20 cellular contexts compared by ENCODE assay signal in genomic region chr6:144244688-144245087, GRCh38. TPM values are rescaled to one million over a fixed set of nuclear protein-coding genes. Genes with fewer than 3 reads are reported as not detected.
A peak's percentile ranks its signal among the peaks of the same experiment; 100 is the strongest.
DNase-seq lines count a peak whose midpoint lies in the region; ATAC-seq, FAIRE-seq and TF ChIP-seq lines count a peak whose summit lies in the region.
"Had no signal": no experiment of that assay in that cellular context is flagged by ENCODE, and none has a peak within 500 bp of the region (broad histone marks: within the 10 kb centered on the region; RNA-seq: fewer than 3 reads in every experiment).

No MANE protein-coding gene starts in this region.

- TF ChIP-seq POLR2A in GM12878 (IDR thresholded peaks at IDR 0.05; ENCODE audit: low read depth, low read length) (no peak), right lobe of liver (IDR thresholded peaks at IDR 0.05) (no peak)

- no peaks in the 10 kb centered on the region for H3K9me3 Mint-ChIP-seq in activated T-cell treated with anti-CD3 and anti-CD28 coated beads, Interleukin-2, amount 50 U/mL, for 72 hours

- intact Hi-C loops in GM12878 (cut with micrococcal nuclease; ENCODE audit: unreplicated experiment) (no loop called here), right lobe of liver (cut with DNase I) (no loop called here)

- H3K27me3 ChIP-seq in GM06990 (replicated peaks; ENCODE audit: control insufficient read depth, insufficient read depth, low read length) (no peaks in the 10 kb centered on the region; the same call in 1 of the 2 replicates), GM12878 (replicated peaks in 1 of 2; ENCODE audit: control insufficient read depth in 2 of 2, insufficient read depth in 2 of 2, low read length in 1 of 2) (peaks cover 0 to 2% of the 10 kb centered on the region in 2 experiments; a peak in 2 of 4 replicates), right lobe of liver (no peaks in the 10 kb centered on the region)
- H3K27me3 ChIP-seq: MG63 had no signal

- H3K9me3 ChIP-seq in GM12878 (replicated peaks; ENCODE audit: control insufficient read depth, insufficient read depth, low read length) (no peaks in the 10 kb centered on the region; the same call in 1 of the 3 replicates), right lobe of liver (no peaks in the 10 kb centered on the region)

- DNase-seq in GM06990 (ENCODE audit: extremely low read depth, insufficient read length) = no peak
- no peak for DNase-seq in GM12878 (ENCODE audit: low read depth, low spot score)
- DNase-seq in right lobe of liver = no peak
- no peak for DNase-seq in DMS53 (lab: John Stamatoyannopoulos, UW)
- DNase-seq in NAMALWA (ENCODE audit: low spot score) = no peak
- no peak for DNase-seq in HuH-7 (ENCODE audit: low spot score)
- no peak for DNase-seq in activated T-cell treated with anti-CD3 and anti-CD28 coated beads, Interleukin-2, amount 50 U/mL, for 72 hours
- DNase-seq: C1 segment of cervical spinal cord, GDM1, MG63, NCI-H1105 treated with DMSO at 0.1 percent for 48 hours, NCI-H1694 treated with DMSO at 0.1 percent for 48 hours, NCI-H345, NCI-H526 treated with DMSO at 0.1 percent for 48 hours, SHP77 treated with DMSO at 0.1 percent for 48 hours had no signal

- peaks cover 0 to 6% of the 10 kb centered on the region in 2 donors for H3K36me3 Mint-ChIP-seq in activated T-cell treated with anti-CD3 and anti-CD28 coated beads, Interleukin-2, amount 50 U/mL, for 72 hours (ENCODE audit: insufficient read depth in 2 of 2)

- H3K4me3 Mint-ChIP-seq in activated T-cell treated with anti-CD3 and anti-CD28 coated beads, Interleukin-2, amount 50 U/mL, for 72 hours = no peak overlapping the region

- TF ChIP-seq CTCF in GM06990 (IDR thresholded peaks at IDR 0.05; ENCODE audit: insufficient read depth, low read length, poor library complexity, severe bottlenecking) = peak; percentile 12
- peak in 1 of 3 experiments; percentile 17; a peak in 1 of 6 replicates for TF ChIP-seq CTCF in GM12878 (IDR thresholded peaks at IDR 0.05 in 2 of 3, conservative IDR thresholded peaks at IDR 0.05 in 1 of 3; ENCODE audit: control insufficient read depth in 2 of 3, extremely low read depth in 1 of 3, insufficient read depth in 1 of 3, low read depth in 3 of 3, low read length in 3 of 3)
- peak in 1 of 4 donors; percentile 14 for TF ChIP-seq CTCF in right lobe of liver (IDR thresholded peaks at IDR 0.05)

- in situ Hi-C loops in GM12878 (cut with MboI) = no loop called here

- no peak overlapping the region for H3K27ac Mint-ChIP-seq in activated T-cell treated with anti-CD3 and anti-CD28 coated beads, Interleukin-2, amount 50 U/mL, for 72 hours

- peaks cover 37% of the 10 kb centered on the region for H3K27me3 Mint-ChIP-seq in activated T-cell treated with anti-CD3 and anti-CD28 coated beads, Interleukin-2, amount 50 U/mL, for 72 hours (ENCODE audit: low read depth)

- H3K4me2 ChIP-seq in GM12878 (ENCODE audit: control insufficient read depth, insufficient read depth) = no peak overlapping the region
- H3K4me2 ChIP-seq: KMS-11 had no signal

- H3K4me1 Mint-ChIP-seq in activated T-cell treated with anti-CD3 and anti-CD28 coated beads, Interleukin-2, amount 50 U/mL, for 72 hours (ENCODE audit: low read depth) = peaks cover 27% of the 10 kb centered on the region

- H3K27ac ChIP-seq in GM12878 (ENCODE audit: control insufficient read depth, insufficient read depth) (no peak overlapping the region), right lobe of liver (no peak overlapping the region)
- H3K27ac ChIP-seq: KMS-11 had no signal

- no peak overlapping the region for H3K4me3 ChIP-seq in GM06990 (replicated peaks; ENCODE audit: low read depth, low read length)
- no peak overlapping the region for H3K4me3 ChIP-seq in GM12878
- H3K4me3 ChIP-seq in right lobe of liver = no peak overlapping the region
- H3K4me3 ChIP-seq: HAP-1, MG63 had no signal

- no peak overlapping the region for H3K9ac ChIP-seq in GM12878 (ENCODE audit: control insufficient read depth, insufficient read depth, low read length)
- H3K9ac ChIP-seq: KMS-11 had no signal

- TF ChIP-seq EP300 in Ishikawa (IDR thresholded peaks at IDR 0.05; ENCODE audit: borderline replicate concordance) (no peak), GM12878 (IDR thresholded peaks at IDR 0.05; ENCODE audit: borderline replicate concordance in 1 of 2, control insufficient read depth in 1 of 2, low read depth in 2 of 2, low read length in 2 of 2) (no peak)

- FAIRE-seq in GM12878 (lab: Jason Lieb, UNC) = no peak
- FAIRE-seq: A204.1 had no signal

- BruUV-seq in GM12878 (replicated peaks; lab: Mats Ljungman, UMichigan) = no TSS peak

- H4K20me1 ChIP-seq in GM12878 (ENCODE audit: control insufficient read depth, insufficient read depth) = no peaks in the 10 kb centered on the region

- TF ChIP-seq RAD21 in Ishikawa (IDR thresholded peaks at IDR 0.05; ENCODE audit: low read depth) (peak; percentile 32), GM12878 (IDR thresholded peaks at IDR 0.05; ENCODE audit: insufficient read depth, low read depth, low read length) (no peak)

- H3K79me2 ChIP-seq in GM12878 (ENCODE audit: control insufficient read depth, insufficient read depth, low read length) = no peaks in the 10 kb centered on the region

- SMC1A ChIA-PET in GM12878 (lab: Charles Lee; ENCODE audit: uncharacterized antibody, unreplicated experiment) = interaction anchor here (0.9 to 1.0 kb wide), 2 partner anchors 15 to 102 kb away, joined by 3 read pairs; no protein-coding TSS in a partner anchor

- ATAC-seq in GM12878 = peak; percentile 20; the same call in 1 of the 3 replicates
- peak in 3 of 4 donors; percentile 30 to 40 (median 36) for ATAC-seq in right lobe of liver
- ATAC-seq in activated T-cell treated with anti-CD3 and anti-CD28 coated beads, Interleukin-2, amount 50 U/mL, for 72 hours (replicated peaks in 1 of 2) = no peak
- ATAC-seq: SK-N-SH treated with all-trans-retinoic acid at 6 μM for 48 hours had no signal

- CTCF ChIA-PET in GM12878 (lab: Yijun Ruan, JAX) = interaction anchor here (0.6 to 1.3 kb wide), 4 partner anchors 184 to 524 kb away, joined by 3 to 6 read pairs (median 4); no protein-coding TSS in a partner anchor

- no peak overlapping the region for H2AFZ ChIP-seq in GM12878 (ENCODE audit: control insufficient read depth, low read depth, low read length)

- POLR2A ChIA-PET in GM12878 (lab: Charles Lee) = no interaction called here

- H3K4me1 ChIP-seq in GM12878 (ENCODE audit: control insufficient read depth, insufficient read depth, low read length) = no peaks in the 10 kb centered on the region
- H3K4me1 ChIP-seq in right lobe of liver = no peaks in the 10 kb centered on the region
- H3K4me1 ChIP-seq: HAP-1 had no signal

- WGBS in GM12878 (ENCODE audit: insufficient coverage, insufficient replicate concordance, low lambda C conversion rate, missing lambda C conversion rate) = 49% methylated on average over 4 of the region's 4 CpGs
- WGBS in right lobe of liver (ENCODE audit: insufficient coverage, low coverage, low lambda C conversion rate, missing lambda C conversion rate) = no CpG with 5 or more reads among the region's 4 CpGs

- RAD21 ChIA-PET in GM12878 (lab: Charles Lee; ENCODE audit: unreplicated experiment) = no interaction called here

- H3K36me3 ChIP-seq in GM06990 (ENCODE audit: control insufficient read depth, insufficient read depth, low read length) (no peaks in the 10 kb centered on the region), GM12878 (ENCODE audit: control insufficient read depth in 2 of 2, insufficient read depth in 2 of 2, low read length in 1 of 2) (no peaks in the 10 kb centered on the region), right lobe of liver (no peaks in the 10 kb centered on the region)
- H3K36me3 ChIP-seq: HAP-1, MG63 had no signal

TF ChIP-seq in Ishikawa, 13 proteins besides CTCF, POLR2A, EP300 and RAD21 (continues in another document):
- no peak for TF ChIP-seq ZBTB7A (IDR thresholded peaks at IDR 0.05; ENCODE audit: low read depth)
- TF ChIP-seq YY1 (IDR thresholded peaks at IDR 0.05; ENCODE audit: low read depth) = no peak
- no peak for TF ChIP-seq TEAD4 (IDR thresholded peaks at IDR 0.05)
- no peak for TF ChIP-seq FOXM1 (IDR thresholded peaks at IDR 0.05; ENCODE audit: borderline replicate concordance, low read depth)
- TF ChIP-seq TCF12 (IDR thresholded peaks at IDR 0.05; ENCODE audit: low read depth) = no peak
- TF ChIP-seq, protein P1, sequence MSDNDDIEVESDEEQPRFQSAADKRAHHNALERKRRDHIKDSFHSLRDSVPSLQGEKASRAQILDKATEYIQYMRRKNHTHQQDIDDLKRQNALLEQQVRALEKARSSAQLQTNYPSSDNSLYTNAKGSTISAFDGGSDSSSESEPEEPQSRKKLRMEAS (IDR thresholded peaks at IDR 0.05) = no peak
- TF ChIP-seq EGR1 (IDR thresholded peaks at IDR 0.05) = no peak

RNA-seq across cellular contexts. Expression of gene UTRN, which starts 40.4 kb away (rescaled TPM):
- total RNA-seq in GM12878 (2013; cell fraction: nucleolus; rRNA removed) = 574 and 595 TPM in 2 replicates
- total RNA-seq in GM12878 (2014; rRNA removed) (33.0 and 38.6 TPM in 2 replicates), GM12878 (2014; rRNA removed; fragmentation: Illumina TruSeq; extraction: Trizol) (52.6 and 57.4 TPM in 2 replicates), GM12878 (2021) (29.2 and 33.2 TPM in 2 replicates), right lobe of liver (10 to 100 TPM; 27.7 to 66.5 (median 40.8) TPM)
- 19.2 TPM for polyA plus RNA-seq in GM12878 (2011; ENCODE audit: low read depth)
- polyA plus RNA-seq in GM12878 (2011; rRNA removed) (37.6 and 43.7 TPM in 2 replicates), GM12878 (2014; fragmentation: Illumina TruSeq; extraction: Trizol) (41.9 and 49.9 TPM in 2 replicates), GM12878 (2014; fragmentation: Nextera tagmentation; extraction: Ambion mirVana) (1 to 10 TPM; 1.6 to 5.6 TPM), GM12878 (2014; rRNA removed) (17.5 and 18.0 TPM in 2 replicates), GM12878 (2016; fragmentation: Nextera tagmentation; extraction: Ambion mirVana) (10 to 100 TPM; 14.9 to 15.3 TPM)
- 27.9 and 41.4 TPM in 2 replicates for polyA plus RNA-seq in GM12878 (2011; cell fraction: cytosol; rRNA removed)
- polyA plus RNA-seq in GM12878 (2011; cell fraction: nucleus; rRNA removed) = 55.5 and 58.1 TPM in 2 replicates
- 18.1 and 24.7 TPM in 2 replicates for polyA plus RNA-seq in GM12878 (2012)
- 173 and 300 TPM in 2 replicates for polyA minus RNA-seq in GM12878 (2011; rRNA and poly(A)+ RNA removed)
- polyA minus RNA-seq in GM12878 (2011; cell fraction: cytosol; rRNA and poly(A)+ RNA removed) = 47.0 and 51.8 TPM in 2 replicates
- polyA minus RNA-seq in GM12878 (2011; cell fraction: nucleus; rRNA and poly(A)+ RNA removed) = 213 and 266 TPM in 2 replicates
- total RNA-seq in activated T-cell treated with anti-CD3 and anti-CD28 coated beads, Interleukin-2, amount 50 U/mL, for 72 hours = 10 to 100 TPM; 62.9 to 76.4 TPM

Comparison
In these comparisons a context has a peak if more than half of its experiments do, and no peak if none do; other contexts are left out.
1. ATAC-seq: peak in GM12878 (single experiment) and right lobe of liver (3 of 4); none in activated T-cell treated with anti-CD3 and anti-CD28 coated beads, Interleukin-2, amount 50 U/mL, for 72 hours (0 of 2).